In genomic region chr17:77882040-77882439, GRCh38 we compare ENCODE assay signal across 9 cellular contexts.
DNase-seq lines count a peak whose midpoint lies in the region; ATAC-seq and TF ChIP-seq lines count a peak whose summit lies in the region.
"Had no signal": no experiment of that assay in that cellular context is flagged by ENCODE, and none has a peak within 500 bp of the region (broad histone marks: within the 10 kb centered on the region; RNA-seq: fewer than 3 reads in every experiment).

No MANE protein-coding gene starts in this region.

- WGBS in body of pancreas, 2 donors, result 60 to 70% methylated on average over 4 of the region's 4 CpGs
- 76 to 77% methylated on average over 4 of the region's 4 CpGs for WGBS in tibial nerve, 2 donors

- TF ChIP-seq POLR2A in body of pancreas (IDR thresholded peaks at IDR 0.05), result no peak
- no peak for TF ChIP-seq POLR2A in tibial nerve (IDR thresholded peaks at IDR 0.05)

- peak overlapping the region; percentile 73 to 95 (median 83) for H3K4me3 Mint-ChIP-seq in CD4-positive, CD25-positive, alpha-beta regulatory T cell
- H3K4me3 Mint-ChIP-seq in nephron, result peak overlapping the region in 2 of 3 experiments; percentile 5 to 12

- H3K27me3 ChIP-seq in CD4-positive, CD25-positive, alpha-beta regulatory T cell (ENCODE audit: control insufficient read depth, insufficient read depth, low read length), result no peaks in the 10 kb centered on the region
- H3K27me3 ChIP-seq in body of pancreas (no peaks in the 10 kb centered on the region), tibial nerve (no peaks in the 10 kb centered on the region)

- no peaks in the 10 kb centered on the region for H3K9me3 ChIP-seq in CD4-positive, CD25-positive, alpha-beta regulatory T cell (ENCODE audit: control insufficient read depth in 2 of 2, low read length in 2 of 2)
- no peaks in the 10 kb centered on the region for H3K9me3 ChIP-seq in body of pancreas
- no peaks in the 10 kb centered on the region for H3K9me3 ChIP-seq in tibial nerve

- peak overlapping the region; percentile 99 for H3K27ac Mint-ChIP-seq in CD4-positive, CD25-positive, alpha-beta regulatory T cell
- peak overlapping the region; percentile 48 to 64 (median 52) for H3K27ac Mint-ChIP-seq in nephron

- H3K27me3 Mint-ChIP-seq in CD4-positive, CD25-positive, alpha-beta regulatory T cell, result peaks cover 4% of the 10 kb centered on the region
- peaks cover 44% of the 10 kb centered on the region for H3K27me3 Mint-ChIP-seq in nephron (ENCODE audit: low read depth)

- H3K4me3 ChIP-seq in CD4-positive, CD25-positive, alpha-beta regulatory T cell (ENCODE audit: low read depth, low read length), result peak overlapping the region; percentile 79
- H3K4me3 ChIP-seq in body of pancreas (no peak overlapping the region), tibial nerve (no peak overlapping the region)

- no peaks in the 10 kb centered on the region for H3K36me3 ChIP-seq in CD4-positive, CD25-positive, alpha-beta regulatory T cell (ENCODE audit: control insufficient read depth, insufficient read depth, low read length)
- H3K36me3 ChIP-seq in body of pancreas (replicated peaks in 1 of 2; ENCODE audit: insufficient read depth in 1 of 2, low read depth in 2 of 2), result no peaks in the 10 kb centered on the region
- H3K36me3 ChIP-seq in tibial nerve, result no peaks in the 10 kb centered on the region

- H3K36me3 Mint-ChIP-seq in CD4-positive, CD25-positive, alpha-beta regulatory T cell, result no peaks in the 10 kb centered on the region
- no peaks in the 10 kb centered on the region for H3K36me3 Mint-ChIP-seq in nephron (ENCODE audit: low read depth)

- H3K9me3 Mint-ChIP-seq in CD4-positive, CD25-positive, alpha-beta regulatory T cell, result peaks cover 0 to 3% (median 0%) of the 10 kb centered on the region in 7 donors
- no peaks in the 10 kb centered on the region for H3K9me3 Mint-ChIP-seq in nephron

- TF ChIP-seq EP300 in tibial nerve (IDR thresholded peaks at IDR 0.05), result no peak

- ATAC-seq in CD4-positive, CD25-positive, alpha-beta regulatory T cell (ENCODE audit: low read depth in 2 of 2), result peak in 1 of 2 donors; percentile 1
- ATAC-seq in HG03520 (IDR thresholded peaks at IDR 0.05; ENCODE audit: unreplicated experiment) (peak; percentile 2), body of pancreas (no peak), GM19328 (IDR thresholded peaks at IDR 0.05; ENCODE audit: unreplicated experiment) (no peak)

- H3K4me1 ChIP-seq in CD4-positive, CD25-positive, alpha-beta regulatory T cell (ENCODE audit: control insufficient read depth, insufficient read depth, low read length, poor library complexity, severe bottlenecking), result peaks cover 65% of the 10 kb centered on the region
- H3K4me1 ChIP-seq in body of pancreas (peaks cover 16% of the 10 kb centered on the region), tibial nerve (peaks cover 0 to 49% (median 33%) of the 10 kb centered on the region in 4 donors)

- H3K4me1 Mint-ChIP-seq in CD4-positive, CD25-positive, alpha-beta regulatory T cell, result peaks cover 0 to 91% (median 49%) of the 10 kb centered on the region in 4 donors
- H3K4me1 Mint-ChIP-seq in nephron, result peaks cover 44% of the 10 kb centered on the region

- intact Hi-C loops in body of pancreas (cut with DNase I), result no loop called here

- TF ChIP-seq CTCF in nephron (IDR thresholded peaks at IDR 0.05; ENCODE audit: unreplicated experiment in 3 of 3) (no peak), body of pancreas (IDR thresholded peaks at IDR 0.05) (no peak), tibial nerve (IDR thresholded peaks at IDR 0.05) (no peak)

- peak overlapping the region; percentile 97 for H3K27ac ChIP-seq in CD4-positive, CD25-positive, alpha-beta regulatory T cell (ENCODE audit: insufficient read depth, low read length, poor library complexity, severe bottlenecking)
- H3K27ac ChIP-seq in angular gyrus (ENCODE audit: low read depth, low read length) (peak overlapping the region; percentile 64), body of pancreas (peak overlapping the region in 1 of 4 donors; percentile 46), tibial nerve (peak overlapping the region in 1 of 4 donors; percentile 35)

- no peak for DNase-seq in CD4-positive, CD25-positive, alpha-beta regulatory T cell
- no peak for DNase-seq in body of pancreas
- no peak for DNase-seq in NCI-H1694 treated with DMSO at 0.1 percent for 48 hours (lab: John Stamatoyannopoulos, UW)
- DNase-seq in tibial nerve (ENCODE audit: low spot score in 2 of 2), result no peak
- DNase-seq: NCI-H446 treated with DMSO at 0.1 percent for 48 hours had no signal
